Comparison of ENCODE assay signal across 13 cellular contexts in genomic region chr2:6968319-6969100, GRCh38. TPM values are rescaled to one million over a fixed set of nuclear protein-coding genes. Genes with fewer than 3 reads are reported as not detected.
DNase-seq lines count a peak whose midpoint lies in the region; ATAC-seq and TF ChIP-seq lines count a peak whose summit lies in the region.
"Had no signal": no experiment of that assay in that cellular context is flagged by ENCODE, and none has a peak within 500 bp of the region (broad histone marks: within the 10 kb centered on the region; RNA-seq: fewer than 3 reads in every experiment).

No MANE protein-coding gene starts in this region.

- no peak for TF ChIP-seq EP300 in transverse colon (IDR thresholded peaks at IDR 0.05; ENCODE audit: low read depth)

- TF ChIP-seq POLR2A in transverse colon (IDR thresholded peaks at IDR 0.05) = no peak

- no peaks in the 10 kb centered on the region for H3K79me2 ChIP-seq in neural progenitor cell (ENCODE audit: low read depth)
- H3K79me2 ChIP-seq in Karpas-422 (ENCODE audit: low read length) = no peaks in the 10 kb centered on the region

- peaks cover 7% of the 10 kb centered on the region for H3K27me3 Mint-ChIP-seq in neural progenitor cell (ENCODE audit: insufficient read depth, low read depth)
- H3K27me3 Mint-ChIP-seq: activated naive CD4-positive, alpha-beta T cell treated with anti-CD3 and anti-CD28 coated beads, Interleukin-2, amount 50 U/mL, for 24 hours; naive B cell had no signal

- no peak overlapping the region for H3K4me3 ChIP-seq in GM12865 (ENCODE audit: low read depth, low read length)
- H3K4me3 ChIP-seq in fibroblast of pulmonary artery (replicated peaks; ENCODE audit: low read depth, low read length) = no peak overlapping the region
- H3K4me3 ChIP-seq in neural progenitor cell = no peak overlapping the region
- H3K4me3 ChIP-seq in Karpas-422 (ENCODE audit: low read length) = no peak overlapping the region
- no peak overlapping the region for H3K4me3 ChIP-seq in transverse colon
- H3K4me3 ChIP-seq: BLaER1 treated with 17β-estradiol and CSF1 and Interleukin-3, amounts not matched to agents 10 nM and 100 nM had no signal

- intact Hi-C loops in transverse colon (cut with DNase I; ENCODE audit: low total_unique reads) = no loop called here

- DNase-seq in GM12865 (ENCODE audit: low read depth) = peak; percentile 19
- peak; percentile 46 for DNase-seq in RPMI7951 (ENCODE audit: low read depth)
- DNase-seq in fibroblast of pulmonary artery (ENCODE audit: low read depth) = peak; percentile 24
- peak; percentile 38 for DNase-seq in neural progenitor cell (ENCODE audit: low spot score)
- DNase-seq in Karpas-422 = no peak
- DNase-seq in RKO (ENCODE audit: low spot score) = no peak
- no peak for DNase-seq in transverse colon
- DNase-seq: effector memory CD4-positive, alpha-beta T cell; naive B cell; stimulated activated CD4-positive, alpha-beta T cell treated with anti-CD3 and anti-CD28 coated beads, Interleukin-15, amount 100 ng/mL, for 24 hours had no signal

- H3K36me3 ChIP-seq in neural progenitor cell (no peaks in the 10 kb centered on the region), Karpas-422 (ENCODE audit: insufficient read depth, low read length) (no peaks in the 10 kb centered on the region), transverse colon (no peaks in the 10 kb centered on the region)

- H3K36me3 Mint-ChIP-seq in neural progenitor cell = peaks cover 53% of the 10 kb centered on the region
- H3K36me3 Mint-ChIP-seq: naive B cell had no signal

- no peaks in the 10 kb centered on the region for H3F3A ChIP-seq in neural progenitor cell (ENCODE audit: low read depth)

- H3K9me3 ChIP-seq in neural progenitor cell (ENCODE audit: low read depth) = no peaks in the 10 kb centered on the region
- H3K9me3 ChIP-seq in Karpas-422 (ENCODE audit: low read length) = no peaks in the 10 kb centered on the region
- no peaks in the 10 kb centered on the region for H3K9me3 ChIP-seq in transverse colon

- no peaks in the 10 kb centered on the region for H3K9me2 ChIP-seq in Karpas-422 (replicated peaks; ENCODE audit: insufficient read depth, low read length)

- TF ChIP-seq CTCF in GM12865 (IDR thresholded peaks at IDR 0.05; ENCODE audit: insufficient read depth, low read depth, low read length, missing control alignments) = no peak
- no peak for TF ChIP-seq CTCF in fibroblast of pulmonary artery (IDR thresholded peaks at IDR 0.05; ENCODE audit: low read length, missing control alignments)
- peak; percentile 30 for TF ChIP-seq CTCF in neural progenitor cell (IDR thresholded peaks at IDR 0.05)
- no peak for TF ChIP-seq CTCF in transverse colon (IDR thresholded peaks at IDR 0.05)

- no peaks in the 10 kb centered on the region for H3K4me1 ChIP-seq in neural progenitor cell
- H3K4me1 ChIP-seq in Karpas-422 (ENCODE audit: low read length) = no peaks in the 10 kb centered on the region
- no peaks in the 10 kb centered on the region for H3K4me1 ChIP-seq in transverse colon

- H3K27ac Mint-ChIP-seq in neural progenitor cell = no peak overlapping the region
- H3K27ac Mint-ChIP-seq: activated naive CD4-positive, alpha-beta T cell treated with anti-CD3 and anti-CD28 coated beads, Interleukin-2, amount 50 U/mL, for 24 hours; naive B cell had no signal

- peaks cover 8% of the 10 kb centered on the region for H3K9me3 Mint-ChIP-seq in neural progenitor cell
- H3K9me3 Mint-ChIP-seq: activated naive CD4-positive, alpha-beta T cell treated with anti-CD3 and anti-CD28 coated beads, Interleukin-2, amount 50 U/mL, for 24 hours had no signal

- H3K4me3 Mint-ChIP-seq in neural progenitor cell = no peak overlapping the region
- H3K4me3 Mint-ChIP-seq: activated naive CD4-positive, alpha-beta T cell treated with anti-CD3 and anti-CD28 coated beads, Interleukin-2, amount 50 U/mL, for 24 hours; naive B cell had no signal

- H4K20me1 ChIP-seq in neural progenitor cell (ENCODE audit: low read depth) = no peaks in the 10 kb centered on the region
- no peaks in the 10 kb centered on the region for H4K20me1 ChIP-seq in Karpas-422 (ENCODE audit: insufficient read depth, low read depth, low read length)
- H4K20me1 ChIP-seq: BLaER1 treated with 17β-estradiol and CSF1 and Interleukin-3, amounts not matched to agents 10 nM and 100 nM had no signal

- H3K27ac ChIP-seq in neural progenitor cell (no peak overlapping the region), Karpas-422 (ENCODE audit: low read length) (no peak overlapping the region), transverse colon (no peak overlapping the region)
- H3K27ac ChIP-seq: BLaER1 treated with 17β-estradiol and CSF1 and Interleukin-3, amounts not matched to agents 10 nM and 100 nM had no signal

- H3K27me3 ChIP-seq in neural progenitor cell (no peaks in the 10 kb centered on the region), Karpas-422 (ENCODE audit: low read length) (no peaks in the 10 kb centered on the region), transverse colon (no peaks in the 10 kb centered on the region)
- H3K27me3 ChIP-seq: BLaER1 treated with 17β-estradiol and CSF1 and Interleukin-3, amounts not matched to agents 10 nM and 100 nM had no signal

- no peak for ATAC-seq in HG03095 (IDR thresholded peaks at IDR 0.05; ENCODE audit: unreplicated experiment)

- peaks cover 3% of the 10 kb centered on the region for H3K4me1 Mint-ChIP-seq in neural progenitor cell
- H3K4me1 Mint-ChIP-seq: naive B cell had no signal

- H3K9ac ChIP-seq in neural progenitor cell = no peak overlapping the region
- no peak overlapping the region for H3K9ac ChIP-seq in Karpas-422 (ENCODE audit: low read length)
- H3K9ac ChIP-seq: BLaER1 treated with 17β-estradiol and CSF1 and Interleukin-3, amounts not matched to agents 10 nM and 100 nM had no signal

- H3K4me2 ChIP-seq in neural progenitor cell = no peak overlapping the region
- no peak overlapping the region for H3K4me2 ChIP-seq in Karpas-422 (ENCODE audit: low read depth, low read length, poor library complexity, severe bottlenecking)
- H3K4me2 ChIP-seq: BLaER1 treated with 17β-estradiol and CSF1 and Interleukin-3, amounts not matched to agents 10 nM and 100 nM had no signal

- in situ Hi-C loops in transverse colon (cut with MboI; ENCODE audit: low pct_ligation_motif_present in 1 of 4, low pct_unique_long_range_greater_than_20kb in 1 of 4, low sequenced_read_pairs in 3 of 4) = no loop called here

- 88 to 89% methylated on average over 4 to 10 of the region's 10 CpGs for WGBS in transverse colon (ENCODE audit: low coverage in 1 of 2), 2 donors

- H2AFZ ChIP-seq in neural progenitor cell (replicated peaks) = no peak overlapping the region
- H2AFZ ChIP-seq in Karpas-422 (ENCODE audit: low read length) = no peak overlapping the region

RNA-seq across cellular contexts. Expression of gene RNF144A, which starts 51.3 kb away (rescaled TPM):
- 9.5 and 12.4 TPM in 2 replicates for total RNA-seq in RPMI7951 (2014; rRNA removed; shearing (Covaris generic))
- total RNA-seq in neural progenitor cell (ENCODE audit: low replicate concordance) (29.0 and 32.0 TPM in 2 replicates), transverse colon (100 to 1,000 TPM in 2 of 4 donors, 10 to 100 TPM in 2; 24.0 to 145 (median 83.0) TPM)
- total RNA-seq in Karpas-422 (2014; rRNA removed; shearing (Covaris generic); ENCODE audit: low replicate concordance) = 0.07 and 0.29 TPM in 2 replicates

Comparison
In these comparisons a context has a peak if more than half of its experiments do, and no peak if none do; other contexts are left out.
1. DNase-seq: peak in GM12865 (single experiment), RPMI7951 (single experiment), fibroblast of pulmonary artery (single experiment) and neural progenitor cell (single experiment); none in Karpas-422 (single experiment), RKO (single experiment) and transverse colon (single experiment).